In genomic region chrX:374566-374965, GRCh38 we compare ENCODE assay signal across 1 cellular context.
TF ChIP-seq lines count a peak whose summit lies in the region.

No MANE protein-coding gene starts in this region.

TF ChIP-seq in SK-N-SH, 30 proteins besides CTCF, POLR2A, EP300 and RAD21 (continued from another document):
- no peak for TF ChIP-seq TAF1 (IDR thresholded peaks at IDR 0.05; ENCODE audit: borderline replicate concordance, low read depth, low read length)
- no peak for TF ChIP-seq SIN3A (IDR thresholded peaks at IDR 0.05; ENCODE audit: borderline replicate concordance, low read depth, low read length)
- no peak for TF ChIP-seq RXRA (IDR thresholded peaks at IDR 0.05; ENCODE audit: borderline replicate concordance, low read depth)
- TF ChIP-seq NRF1 (IDR thresholded peaks at IDR 0.05; ENCODE audit: low read depth, low read length) = no peak
